Comparison of ENCODE assay signal across 13 cellular contexts in genomic region chr1:91054780-91055481, GRCh38. TPM values are rescaled to one million over a fixed set of nuclear protein-coding genes. Genes with fewer than 3 reads are reported as not detected.
DNase-seq lines count a peak whose midpoint lies in the region; ATAC-seq and TF ChIP-seq lines count a peak whose summit lies in the region.
"Had no signal": no experiment of that assay in that cellular context is flagged by ENCODE, and none has a peak within 500 bp of the region (broad histone marks: within the 10 kb centered on the region; RNA-seq: fewer than 3 reads in every experiment).

No MANE protein-coding gene starts in this region.

- no peak overlapping the region for H3K9ac ChIP-seq in PC-3 (ENCODE audit: low read length)

- H3K36me3 Mint-ChIP-seq in memory B cell (no peaks in the 10 kb centered on the region), GM23338 (ENCODE audit: low read depth) (no peaks in the 10 kb centered on the region)
- H3K36me3 Mint-ChIP-seq: brain, IgD-negative memory B cell had no signal

- H3K4me1 ChIP-seq in PC-3 (ENCODE audit: insufficient read depth, low read length) (no peaks in the 10 kb centered on the region), GM23338 (ENCODE audit: insufficient read depth) (no peaks in the 10 kb centered on the region)
- H3K4me1 ChIP-seq: thyroid gland had no signal

- no peak overlapping the region for H3K4me3 ChIP-seq in PC-3 (ENCODE audit: low read length)
- no peak overlapping the region for H3K4me3 ChIP-seq in GM23338
- H3K4me3 ChIP-seq: thyroid gland had no signal

- H3K27ac ChIP-seq in PC-3 (ENCODE audit: low read length), result no peak overlapping the region
- H3K27ac ChIP-seq in GM23338 (ENCODE audit: low read depth), result no peak overlapping the region
- H3K27ac ChIP-seq: thyroid gland had no signal

- H3K4me3 Mint-ChIP-seq in memory B cell, result no peak overlapping the region
- H3K4me3 Mint-ChIP-seq in GM23338, result no peak overlapping the region
- H3K4me3 Mint-ChIP-seq: activated CD4-positive, alpha-beta memory T cell treated with anti-CD3 and anti-CD28 coated beads, Interleukin-2, amount 10 ng/mL, durations not matched to agents 7 days and 5 days; brain; IgD-negative memory B cell had no signal

- H3K4me1 Mint-ChIP-seq in memory B cell, result peaks cover 11% of the 10 kb centered on the region
- H3K4me1 Mint-ChIP-seq in GM23338, result no peaks in the 10 kb centered on the region
- H3K4me1 Mint-ChIP-seq: activated CD4-positive, alpha-beta memory T cell treated with anti-CD3 and anti-CD28 coated beads, Interleukin-2, amount 10 ng/mL, durations not matched to agents 7 days and 5 days; brain had no signal

- ATAC-seq in GM18870 (IDR thresholded peaks at IDR 0.05; ENCODE audit: unreplicated experiment), result peak; percentile 65
- peak; percentile 77 for ATAC-seq in GM21723 (IDR thresholded peaks at IDR 0.05; ENCODE audit: unreplicated experiment)
- peak; percentile 86 for ATAC-seq in HG03460 (IDR thresholded peaks at IDR 0.05; ENCODE audit: unreplicated experiment)
- ATAC-seq in memory B cell (ENCODE audit: low read depth), result peak; percentile 89
- no peak for ATAC-seq in PC-3
- ATAC-seq in GM23338, result no peak

- H3K9me3 ChIP-seq in PC-3 (ENCODE audit: low read length), result no peaks in the 10 kb centered on the region
- H3K9me3 ChIP-seq: thyroid gland had no signal

- H3K79me2 ChIP-seq in PC-3 (ENCODE audit: low read length) (no peaks in the 10 kb centered on the region), GM23338 (replicated peaks; ENCODE audit: insufficient read depth) (no peaks in the 10 kb centered on the region)

- H3K27ac Mint-ChIP-seq in memory B cell (no peak overlapping the region), GM23338 (no peak overlapping the region)
- H3K27ac Mint-ChIP-seq: activated CD4-positive, alpha-beta memory T cell treated with anti-CD3 and anti-CD28 coated beads, Interleukin-2, amount 10 ng/mL, durations not matched to agents 7 days and 5 days; brain; IgD-negative memory B cell had no signal

- H2AFZ ChIP-seq in PC-3 (ENCODE audit: low read length) (no peak overlapping the region), GM23338 (no peak overlapping the region)

- CTCF ChIA-PET in PC-3 (lab: Charles Lee), result no interaction called here

- no peaks in the 10 kb centered on the region for H3K9me2 ChIP-seq in PC-3 (replicated peaks; ENCODE audit: low read length)
- no peaks in the 10 kb centered on the region for H3K9me2 ChIP-seq in GM23338 (ENCODE audit: insufficient read depth)

- BruUV-seq in PC-3 (replicated peaks; lab: Mats Ljungman, UMichigan), result no TSS peak

- no peak overlapping the region for H3K4me2 ChIP-seq in PC-3 (ENCODE audit: low read length)
- no peak overlapping the region for H3K4me2 ChIP-seq in GM23338

- H4K20me1 ChIP-seq in PC-3 (ENCODE audit: low read length) (no peaks in the 10 kb centered on the region), GM23338 (replicated peaks; ENCODE audit: insufficient read depth) (no peaks in the 10 kb centered on the region)

- H3K9me3 Mint-ChIP-seq in memory B cell, result no peaks in the 10 kb centered on the region
- H3K9me3 Mint-ChIP-seq in GM23338, result no peaks in the 10 kb centered on the region
- H3K9me3 Mint-ChIP-seq: activated CD4-positive, alpha-beta memory T cell treated with anti-CD3 and anti-CD28 coated beads, Interleukin-2, amount 10 ng/mL, durations not matched to agents 7 days and 5 days; IgD-negative memory B cell had no signal

- DNase-seq in memory B cell (ENCODE audit: low spot score in 2 of 2), result peak; percentile 23 to 26
- no peak for DNase-seq in activated T-cell treated with anti-CD3 and anti-CD28 coated beads, Interleukin-2, amount 50 U/mL, for 48 hours
- no peak for DNase-seq in PC-3
- no peak for DNase-seq in activated CD8-positive, alpha-beta memory T cell treated with anti-CD3 and anti-CD28 coated beads, Interleukin-2, amount 50 U/mL, for 4 hours
- DNase-seq in GM23338 (ENCODE audit: low spot score), result no peak
- DNase-seq: activated CD4-positive, alpha-beta memory T cell treated with anti-CD3 and anti-CD28 coated beads, Interleukin-2, amount 10 ng/mL, durations not matched to agents 7 days and 5 days; NK-92 treated with Interleukin-12 subunit alpha and Interleukin-12 subunit beta, amount 100 ng/mL, for 24 hours; thyroid gland had no signal

- H3K36me3 ChIP-seq in PC-3 (ENCODE audit: low read depth, low read length) (no peaks in the 10 kb centered on the region), GM23338 (ENCODE audit: insufficient read depth) (no peaks in the 10 kb centered on the region)
- H3K36me3 ChIP-seq: thyroid gland had no signal

- POLR2A ChIA-PET in PC-3 (lab: Charles Lee; ENCODE audit: unreplicated experiment), result no interaction called here

- TF ChIP-seq CTCF in PC-3 (conservative IDR thresholded peaks at IDR 0.05; ENCODE audit: low read depth, low read length) (no peak), GM23338 (conservative IDR thresholded peaks at IDR 0.05; ENCODE audit: low read depth in 2 of 2) (no peak)

- H3K27me3 ChIP-seq in PC-3 (ENCODE audit: low read length) (peaks cover 63% of the 10 kb centered on the region), GM23338 (ENCODE audit: insufficient read depth) (0 out of 2 replicates have a peak, but pooled peaks cover 4% of the 10 kb centered on the region)
- H3K27me3 ChIP-seq: thyroid gland had no signal

- intact Hi-C loops in PC-3 (cut with micrococcal nuclease), result no loop called here

- no peaks in the 10 kb centered on the region for H3K27me3 Mint-ChIP-seq in memory B cell
- no peaks in the 10 kb centered on the region for H3K27me3 Mint-ChIP-seq in GM23338 (ENCODE audit: insufficient read depth, low read depth, poor library complexity)
- H3K27me3 Mint-ChIP-seq: brain, IgD-negative memory B cell had no signal

- H3F3A ChIP-seq in PC-3 (ENCODE audit: low read length, unreplicated experiment), result no peaks in the 10 kb centered on the region
- H3F3A ChIP-seq in GM23338 (replicated peaks; ENCODE audit: low read depth), result no peaks in the 10 kb centered on the region; the same call in 1 of the 2 replicates

TF ChIP-seq in GM23338, 12 proteins besides CTCF, POLR2A, EP300 and RAD21 (continues in another document):
- TF ChIP-seq EZH2 (IDR thresholded peaks at IDR 0.05; ENCODE audit: low read depth, unreplicated experiment), result no peak
- no peak for TF ChIP-seq NANOG (IDR thresholded peaks at IDR 0.05; ENCODE audit: borderline replicate concordance)
- TF ChIP-seq ZNF462 (CRISPR knock-in tag; IDR thresholded peaks at IDR 0.05), result no peak
- TF ChIP-seq CREB1 (CRISPR knock-in tag; IDR thresholded peaks at IDR 0.05; ENCODE audit: low read depth), result no peak

RNA-seq across cellular contexts. Expression of gene ZNF644, which starts 33.1 kb away (rescaled TPM):
- total RNA-seq in PC-3 (2014; rRNA removed), result 39.6 and 44.4 TPM in 2 replicates
- total RNA-seq in GM23338 (2014; rRNA removed; shearing (Covaris generic)), result 103 and 112 TPM in 2 replicates
- polyA plus RNA-seq in GM23338 (2016; fragmentation: Nextera tagmentation; extraction: Ambion mirVana), result 80.3 and 101 TPM in 2 replicates

Comparison
In these comparisons a context has a peak if more than half of its experiments do, and no peak if none do; other contexts are left out.
1. ATAC-seq: peak in GM18870 (single experiment), GM21723 (single experiment), HG03460 (single experiment) and memory B cell (single experiment); none in PC-3 (single experiment) and GM23338 (single experiment).
2. DNase-seq: peak in memory B cell (2 of 2); none in activated T-cell treated with anti-CD3 and anti-CD28 coated beads, Interleukin-2, amount 50 U/mL, for 48 hours (0 of 2), PC-3 (single experiment), activated CD8-positive, alpha-beta memory T cell treated with anti-CD3 and anti-CD28 coated beads, Interleukin-2, amount 50 U/mL, for 4 hours (single experiment) and GM23338 (single experiment).